Comparison of ENCODE assay signal across 23 cellular contexts in the genomic region with DNA sequence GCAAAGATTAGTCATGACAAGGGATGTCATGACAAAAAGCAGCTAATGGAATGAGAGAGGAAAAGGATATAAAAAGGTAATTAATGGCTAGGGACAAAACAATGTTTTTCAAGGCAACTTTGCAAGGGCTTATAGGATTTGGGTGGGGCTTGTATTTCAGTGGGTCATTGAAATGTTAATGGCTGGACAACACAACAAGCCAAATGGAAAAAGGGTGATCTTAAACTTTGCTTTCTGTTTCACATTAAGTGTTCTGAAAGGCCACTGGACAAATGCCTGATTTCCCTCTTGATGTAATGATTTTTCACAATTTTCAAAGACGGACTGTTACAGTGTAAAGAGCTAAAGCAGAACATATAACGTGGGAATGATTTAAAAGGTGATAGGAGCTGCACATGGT.
"Had no signal": no experiment of that assay in that cellular context is flagged by ENCODE, and none has a peak within 500 bp of the region (broad histone marks: within the 10 kb centered on the region; RNA-seq: fewer than 3 reads in every experiment).

No MANE protein-coding gene starts in this region.

- H3K4me1 Mint-ChIP-seq: immature natural killer cell, nephron had no signal

- H2AFZ ChIP-seq: parathyroid adenoma had no signal

- H3K9ac ChIP-seq: parathyroid adenoma had no signal

- DNase-seq: effector memory CD8-positive, alpha-beta T cell; glutamatergic neuron; immature natural killer cell; left cardiac atrium; left ventricle myocardium inferior; lower lobe of right lung; midbrain; naive B cell; spleen; stimulated activated CD4-positive, alpha-beta T cell treated with anti-CD3 and anti-CD28 coated beads, Interleukin-15, amount 100 ng/mL, for 24 hours; stimulated activated CD4-positive, alpha-beta T cell treated with anti-CD3 and anti-CD28 coated beads, Interleukin-1b, Interleukin-23, amount 100 ng/mL, for 48 hours; stimulated activated CD4-positive, alpha-beta T cell treated with anti-CD3 and anti-CD28 coated beads, Interleukin-4, amount 100 ng/mL, for 24 hours; upper lobe of left lung; uterus had no signal

- H3K79me2 ChIP-seq: parathyroid adenoma had no signal

- H3K4me3 Mint-ChIP-seq: effector memory CD8-positive, alpha-beta T cell; immature natural killer cell; memory B cell; nephron; stimulated activated memory B cell treated with anti-CD40 and anti-IgM and Interleukin-4, amounts not matched to agents 10 μg/mL and 1 μg/mL and 100 μg/mL, for 72 hours; stimulated activated naive CD8-positive, alpha-beta T cell treated with anti-CD3 and anti-CD28 coated beads, Interleukin-15, Interleukin-2, amounts not matched to agents 100 ng/mL and 50 ng/mL, for 24 hours had no signal

- H3K4me1 ChIP-seq: esophagus muscularis mucosa, left ventricle myocardium inferior, lower lobe of right lung, parathyroid adenoma, prostate gland, tibial artery, uterus had no signal

- H3K36me3 ChIP-seq: esophagus muscularis mucosa, left ventricle myocardium inferior, lower lobe of right lung, prostate gland, spleen, tibial artery, upper lobe of left lung, uterus had no signal

- H3K27ac ChIP-seq: epithelial cell of prostate, esophagus muscularis mucosa, left ventricle myocardium inferior, lower lobe of right lung, parathyroid adenoma, prostate gland, tibial artery, upper lobe of left lung, uterus had no signal

- H3K27me3 Mint-ChIP-seq: effector memory CD8-positive, alpha-beta T cell; memory B cell; naive B cell; stimulated activated memory B cell treated with anti-CD40 and anti-IgM and Interleukin-4, amounts not matched to agents 10 μg/mL and 1 μg/mL and 100 μg/mL, for 72 hours; stimulated activated naive CD8-positive, alpha-beta T cell treated with anti-CD3 and anti-CD28 coated beads, Interleukin-15, Interleukin-2, amounts not matched to agents 100 ng/mL and 50 ng/mL, for 24 hours had no signal

- H3K27me3 ChIP-seq: esophagus muscularis mucosa, spleen, tibial artery, upper lobe of left lung, uterus had no signal

- H3K36me3 Mint-ChIP-seq: immature natural killer cell; memory B cell; naive B cell; stimulated activated memory B cell treated with anti-CD40 and anti-IgM and Interleukin-4, amounts not matched to agents 10 μg/mL and 1 μg/mL and 100 μg/mL, for 72 hours had no signal

- H3K9me3 ChIP-seq: esophagus muscularis mucosa, left ventricle myocardium inferior, lower lobe of right lung, prostate gland, spleen, tibial artery, upper lobe of left lung, uterus had no signal

- H3K27ac Mint-ChIP-seq: effector memory CD8-positive, alpha-beta T cell; immature natural killer cell; memory B cell; nephron; stimulated activated memory B cell treated with anti-CD40 and anti-IgM and Interleukin-4, amounts not matched to agents 10 μg/mL and 1 μg/mL and 100 μg/mL, for 72 hours; stimulated activated naive CD8-positive, alpha-beta T cell treated with anti-CD3 and anti-CD28 coated beads, Interleukin-15, Interleukin-2, amounts not matched to agents 100 ng/mL and 50 ng/mL, for 24 hours had no signal

- H3K4me3 ChIP-seq: esophagus muscularis mucosa, left ventricle myocardium inferior, lower lobe of right lung, prostate gland, spleen, tibial artery, upper lobe of left lung, uterus had no signal

- H3K9me3 Mint-ChIP-seq: stimulated activated naive CD8-positive, alpha-beta T cell treated with anti-CD3 and anti-CD28 coated beads, Interleukin-15, Interleukin-2, amounts not matched to agents 100 ng/mL and 50 ng/mL, for 24 hours had no signal
